In the genomic region with DNA sequence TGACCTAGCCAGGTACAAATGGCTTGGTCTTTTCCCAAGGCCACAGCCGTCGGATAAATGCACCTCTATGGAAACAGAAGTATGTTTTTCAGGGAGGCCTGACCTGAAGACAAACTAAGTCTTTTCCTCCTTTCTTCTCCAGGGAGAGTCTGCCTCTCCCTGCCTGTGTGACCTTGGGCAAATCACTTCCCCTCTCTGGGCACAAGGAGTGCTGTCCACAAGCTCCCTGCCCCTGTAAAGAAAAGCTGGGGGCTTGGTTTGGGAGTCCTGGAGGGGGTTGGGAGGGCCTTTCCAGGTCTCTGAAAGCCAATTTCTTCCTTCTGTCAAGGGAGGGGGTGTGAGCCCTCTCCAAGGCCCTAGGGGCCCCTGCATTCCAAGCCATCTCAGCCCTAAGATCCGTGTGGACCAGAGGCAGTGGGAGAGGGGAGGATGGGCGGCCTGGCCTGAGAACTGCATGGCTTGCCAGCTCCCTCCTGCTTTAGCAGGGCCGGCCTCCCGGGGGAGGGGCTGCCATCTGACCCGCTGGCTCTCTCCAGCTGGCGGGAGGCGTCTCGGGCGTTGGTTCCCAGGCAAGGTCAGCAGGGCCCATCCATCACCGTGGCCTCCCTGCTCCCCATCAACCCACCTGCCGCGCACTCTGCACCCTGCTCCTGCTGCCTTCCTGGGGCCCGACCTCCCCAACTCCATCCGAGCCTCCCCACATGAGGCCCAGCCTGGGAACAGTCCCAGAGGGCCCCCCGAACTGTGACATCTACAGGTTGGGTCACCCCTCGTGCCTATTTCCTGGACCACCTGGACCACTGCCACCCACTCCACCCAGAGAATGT, we compare ENCODE assay signal across 11 cellular contexts.
DNase-seq lines count a peak whose midpoint lies in the region; ATAC-seq, FAIRE-seq and TF ChIP-seq lines count a peak whose summit lies in the region.
"Had no signal": no experiment of that assay in that cellular context is flagged by ENCODE, and none has a peak within 500 bp of the region (broad histone marks: within the 10 kb centered on the region; RNA-seq: fewer than 3 reads in every experiment).

No MANE protein-coding gene starts in this region.

- H3K4me2 ChIP-seq in BLaER1 = peak overlapping the region; percentile 11; the same call in 1 of the 2 replicates

- no peaks in the 10 kb centered on the region for H4K20me1 ChIP-seq in BLaER1

- no peak overlapping the region for H3K9ac ChIP-seq in BLaER1

- H3K36me3 ChIP-seq in BLaER1 (no peaks in the 10 kb centered on the region), pancreas (no peaks in the 10 kb centered on the region)

- no peak overlapping the region for H3K4me3 ChIP-seq in BLaER1
- H3K4me3 ChIP-seq in right cardiac atrium (ENCODE audit: low read length) = no peak overlapping the region
- no peak overlapping the region for H3K4me3 ChIP-seq in pancreas

- H3K27ac ChIP-seq in BLaER1 = 0 out of 2 replicates have a peak overlapping the region, but pooled peaks have one; percentile 8
- H3K27ac ChIP-seq in right cardiac atrium (ENCODE audit: low read length) = no peak overlapping the region
- H3K27ac ChIP-seq in pancreas = no peak overlapping the region

- H3K27me3 ChIP-seq in BLaER1 (no peaks in the 10 kb centered on the region), right cardiac atrium (ENCODE audit: control insufficient read depth, insufficient read depth) (no peaks in the 10 kb centered on the region), pancreas (no peaks in the 10 kb centered on the region)

- DNase-seq in amygdala (lab: John Stamatoyannopoulos, UW) (peak in 39 of 56 donors; percentile 16 to 81 (median 45)), right cardiac atrium (peak; percentile 85 to 95 (median 94)), pancreas (peak in 4 of 6 donors; percentile 31 to 60 (median 48))
- no peak for DNase-seq in activated CD4-positive, alpha-beta T cell treated with anti-CD3 and anti-CD28 coated beads, Interleukin-2, amount 50 U/mL, for 48 hours
- DNase-seq: activated CD4-positive, alpha-beta memory T cell treated with anti-CD3 and anti-CD28 coated beads for 36 hours; GDM1; HFFc6 had no signal

- H3K9me3 ChIP-seq in BLaER1 (no peaks in the 10 kb centered on the region), right cardiac atrium (ENCODE audit: control insufficient read depth, low read length) (no peaks in the 10 kb centered on the region), pancreas (no peaks in the 10 kb centered on the region)

- WGBS in right cardiac atrium = 49% methylated on average over 18 of the region's 18 CpGs
- WGBS in pancreas, 2 donors = 57 to 64% methylated on average over 17 to 18 of the region's 18 CpGs

- intact Hi-C loops in right cardiac atrium (cut with DNase I) (no loop called here), pancreas (cut with DNase I) (no loop called here)

- TF ChIP-seq CTCF in pancreas (IDR thresholded peaks at IDR 0.05) = no peak

- H3K4me1 ChIP-seq in BLaER1 = peaks cover 58% of the 10 kb centered on the region
- no peaks in the 10 kb centered on the region for H3K4me1 ChIP-seq in right cardiac atrium (ENCODE audit: control insufficient read depth, insufficient read depth, low read length)
- no peaks in the 10 kb centered on the region for H3K4me1 ChIP-seq in pancreas

- no peak for FAIRE-seq in pancreas (lab: Jason Lieb, UNC)

- ATAC-seq in right cardiac atrium (peak; percentile 81 to 82), pancreas (peak; percentile 36 to 76 (median 62)), HG03378 (IDR thresholded peaks at IDR 0.05; ENCODE audit: unreplicated experiment) (no peak), HG03159 (IDR thresholded peaks at IDR 0.05; ENCODE audit: unreplicated experiment) (no peak), HG02759 (IDR thresholded peaks at IDR 0.05; ENCODE audit: unreplicated experiment) (no peak)

Comparison
In these comparisons a context has a peak if more than half of its experiments do, and no peak if none do; other contexts are left out.
1. DNase-seq: peak in amygdala (39 of 56), right cardiac atrium (3 of 3) and pancreas (4 of 6); none in activated CD4-positive, alpha-beta T cell treated with anti-CD3 and anti-CD28 coated beads, Interleukin-2, amount 50 U/mL, for 48 hours (0 of 2).
2. ATAC-seq: peak in right cardiac atrium (2 of 2) and pancreas (4 of 4); none in HG03378 (single experiment), HG03159 (single experiment) and HG02759 (single experiment).